17 cellular contexts compared by ENCODE assay signal in the genomic region with DNA sequence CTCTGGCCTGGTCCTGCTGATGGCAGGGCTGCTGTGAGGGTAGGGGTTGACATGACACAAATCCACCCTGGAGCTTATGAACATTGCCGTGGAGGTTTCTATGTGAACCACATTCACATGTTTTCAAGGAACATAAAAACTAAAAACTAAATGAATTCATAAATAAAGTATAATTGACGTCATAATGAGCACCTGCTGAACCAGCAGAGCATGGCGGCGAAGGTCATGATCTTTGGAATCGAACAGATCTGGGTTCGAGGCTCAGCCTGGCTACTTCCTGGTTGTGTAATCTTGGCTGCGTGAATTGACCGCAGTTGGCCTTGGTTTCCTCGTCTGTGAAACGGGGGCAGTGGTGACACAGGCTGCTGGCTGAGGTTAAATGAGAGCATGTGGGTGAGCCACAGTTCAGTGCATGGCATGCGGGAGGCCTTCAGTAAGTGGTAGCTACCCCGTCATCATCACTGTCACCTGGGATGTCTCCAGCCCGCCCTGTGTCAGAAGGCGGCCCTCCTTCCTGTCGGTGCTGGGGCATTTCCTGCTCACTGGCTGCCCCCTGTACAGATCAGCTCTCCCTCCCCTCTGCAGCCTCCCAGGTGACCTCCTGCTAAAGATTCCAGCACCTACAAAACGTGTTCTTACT.
"Had no signal": no experiment of that assay in that cellular context is flagged by ENCODE, and none has a peak within 500 bp of the region (broad histone marks: within the 10 kb centered on the region; RNA-seq: fewer than 3 reads in every experiment).

No MANE protein-coding gene starts in this region.

- H3K9me3 ChIP-seq: adrenal gland, neutrophil, suprapubic skin had no signal

- FAIRE-seq: keratinocyte had no signal

- H3K36me3 ChIP-seq: adrenal gland, gastroesophageal sphincter, neutrophil, suprapubic skin, upper lobe of left lung had no signal

- H3K27ac Mint-ChIP-seq: activated T-helper 1 cell treated with anti-CD3 and anti-CD28 coated beads, Interleukin-12 subunit alpha, Interleukin-12 subunit beta, Interleukin-2, Interleukin-4 antibody, amounts not matched to agents 30 ng/mL and 10 ng/mL and 1 ng/mL, durations not matched to agents 14 hours and 24 hours and 36 hours; progenitor cell of endocrine pancreas; stimulated activated memory B cell treated with anti-CD40 and anti-IgM and Interleukin-4, amounts not matched to agents 10 μg/mL and 1 μg/mL and 100 μg/mL, for 72 hours; T-helper 17 cell; WTC11 had no signal

- H3K27me3 Mint-ChIP-seq: stimulated activated memory B cell treated with anti-CD40 and anti-IgM and Interleukin-4, amounts not matched to agents 10 μg/mL and 1 μg/mL and 100 μg/mL, for 72 hours had no signal

- H3K27ac ChIP-seq: adrenal gland, gastroesophageal sphincter, neutrophil, suprapubic skin, upper lobe of left lung had no signal

- H3K4me3 ChIP-seq: adrenal gland, gastroesophageal sphincter, suprapubic skin, upper lobe of left lung had no signal

- H3K4me1 Mint-ChIP-seq: stimulated activated memory B cell treated with anti-CD40 and anti-IgM and Interleukin-4, amounts not matched to agents 10 μg/mL and 1 μg/mL and 100 μg/mL, for 72 hours; WTC11 had no signal

- H3K36me3 Mint-ChIP-seq: stimulated activated memory B cell treated with anti-CD40 and anti-IgM and Interleukin-4, amounts not matched to agents 10 μg/mL and 1 μg/mL and 100 μg/mL, for 72 hours had no signal

- H3K27me3 ChIP-seq: adrenal gland, upper lobe of left lung had no signal

- ATAC-seq: gastroesophageal sphincter; left ventricle myocardium superior; right cardiac atrium; stimulated activated memory B cell treated with anti-CD40 and anti-IgM and Interleukin-4, amounts not matched to agents 10 μg/mL and 1 μg/mL and 100 μg/mL, for 72 hours; T-helper 17 cell; WTC11 had no signal

- H3K4me3 Mint-ChIP-seq: activated T-helper 1 cell treated with anti-CD3 and anti-CD28 coated beads, Interleukin-12 subunit alpha, Interleukin-12 subunit beta, Interleukin-2, Interleukin-4 antibody, amounts not matched to agents 30 ng/mL and 10 ng/mL and 1 ng/mL, durations not matched to agents 14 hours and 24 hours and 36 hours; stimulated activated memory B cell treated with anti-CD40 and anti-IgM and Interleukin-4, amounts not matched to agents 10 μg/mL and 1 μg/mL and 100 μg/mL, for 72 hours; T-helper 17 cell; WTC11 had no signal

- DNase-seq: activated CD4-positive, alpha-beta T cell treated with anti-CD3 and anti-CD28 coated beads for 48 hours; activated naive CD4-positive, alpha-beta T cell treated with Interleukin-2 at 50 U/mL for 16 hours; cortex of kidney; effector CD8-positive, alpha-beta T cell; left ventricle myocardium superior; right cardiac atrium; T-helper 17 cell; upper lobe of left lung had no signal

- H3K4me1 ChIP-seq: adrenal gland, gastroesophageal sphincter, suprapubic skin, upper lobe of left lung had no signal
